In genomic region chr4:4829837-4830236, GRCh38 we compare ENCODE assay signal across 3 cellular contexts.
TF ChIP-seq lines count a peak whose summit lies in the region.

No MANE protein-coding gene starts in this region.

TF ChIP-seq in HepG2, 621 proteins besides CTCF, POLR2A, EP300 and RAD21:
- TF ChIP-seq ZHX1 (CRISPR knock-in tag; IDR thresholded peaks at IDR 0.05; ENCODE audit: low read depth) (no peak), ZNF629 (CRISPR knock-in tag; conservative IDR thresholded peaks at IDR 0.05) (peak; percentile 58; the same call in 1 of the 2 replicates), ZMAT3 (CRISPR knock-in tag; conservative IDR thresholded peaks at IDR 0.05) (no peak)

TF ChIP-seq in K562, 482 proteins besides CTCF, POLR2A, EP300 and RAD21:
- TF ChIP-seq NCOA1 (IDR thresholded peaks at IDR 0.05; ENCODE audit: low read depth) (no peak), RBM25 (IDR thresholded peaks at IDR 0.05; ENCODE audit: low read depth, low read length, severe bottlenecking) (peak; percentile 88)

TF ChIP-seq in WTC11, 78 proteins besides CTCF, POLR2A, EP300 and RAD21:
- TF ChIP-seq JUN (CRISPR knock-in tag; IDR thresholded peaks at IDR 0.05): no peak
- TF ChIP-seq IRF2 (CRISPR knock-in tag; IDR thresholded peaks at IDR 0.05; ENCODE audit: borderline replicate concordance, low read depth): no peak
